Comparison of ENCODE assay signal across 13 cellular contexts in genomic region chr19:18366027-18366435, GRCh38. TPM values are rescaled to one million over a fixed set of nuclear protein-coding genes. Genes with fewer than 3 reads are reported as not detected.
DNase-seq lines count a peak whose midpoint lies in the region; ATAC-seq, FAIRE-seq and TF ChIP-seq lines count a peak whose summit lies in the region.
"Had no signal": no experiment of that assay in that cellular context is flagged by ENCODE, and none has a peak within 500 bp of the region (broad histone marks: within the 10 kb centered on the region; RNA-seq: fewer than 3 reads in every experiment).

No MANE protein-coding gene starts in this region.

- H3K9ac ChIP-seq in keratinocyte (ENCODE audit: control insufficient read depth, extremely low read depth, insufficient read depth, low read length), result no peak overlapping the region

- no peak overlapping the region for H3K4me2 ChIP-seq in keratinocyte (ENCODE audit: control insufficient read depth, extremely low read depth, insufficient read depth, low read depth, low read length)

- no peak for TF ChIP-seq CTCF in VCaP (conservative IDR thresholded peaks at IDR 0.05)
- no peak for TF ChIP-seq CTCF in keratinocyte (optimal IDR thresholded peaks at IDR 0.05 in 1 of 3, IDR thresholded peaks at IDR 0.05 in 1 of 3, conservative IDR thresholded peaks at IDR 0.05 in 1 of 3; ENCODE audit: extremely low read depth in 1 of 3, insufficient read depth in 2 of 3, low read length in 3 of 3)
- no peak for TF ChIP-seq CTCF in thoracic aorta (IDR thresholded peaks at IDR 0.05)

- no peak overlapping the region for H2AFZ ChIP-seq in keratinocyte (ENCODE audit: control insufficient read depth, low read length)

- ATAC-seq in thoracic aorta (ENCODE audit: insufficient number of reproducible peaks, low FRiP score, low read depth), result no peak
- ATAC-seq in GM18517 (IDR thresholded peaks at IDR 0.05; ENCODE audit: unreplicated experiment), result no peak
- no peak for ATAC-seq in GM21786 (IDR thresholded peaks at IDR 0.05; ENCODE audit: unreplicated experiment)
- ATAC-seq: activated CD4-positive, alpha-beta T cell treated with anti-CD3 and anti-CD28 coated beads for 36 hours had no signal

- H3K4me3 ChIP-seq in keratinocyte (ENCODE audit: control insufficient read depth in 2 of 3, extremely low read depth in 1 of 3, insufficient read depth in 2 of 3, low read depth in 1 of 3, low read length in 3 of 3) (no peak overlapping the region), thoracic aorta (no peak overlapping the region)
- H3K4me3 ChIP-seq: suprapubic skin had no signal

- H3K4me1 ChIP-seq in keratinocyte (ENCODE audit: control insufficient read depth, extremely low read depth, insufficient read depth, low read length) (peaks cover 18% of the 10 kb centered on the region), thoracic aorta (ENCODE audit: control insufficient read depth in 1 of 2, low read depth in 2 of 2) (peaks cover 12 to 24% of the 10 kb centered on the region in 2 donors)

- H4K20me1 ChIP-seq in keratinocyte (ENCODE audit: control insufficient read depth, extremely low read depth, insufficient read depth, low read length), result no peaks in the 10 kb centered on the region

- DNase-seq in NCI-H146 (lab: John Stamatoyannopoulos, UW) (peak; percentile 17), NCI-H146 treated with DMSO at 0.1 percent for 48 hours (lab: John Stamatoyannopoulos, UW; ENCODE audit: unreplicated experiment) (no peak), keratinocyte (ENCODE audit: low read depth, low spot score) (no peak), thoracic aorta (ENCODE audit: low spot score) (no peak), D341Med (ENCODE audit: low spot score) (no peak)
- DNase-seq: activated CD4-positive, alpha-beta T cell treated with anti-CD3 and anti-CD28 coated beads for 36 hours; midbrain had no signal

- dilution Hi-C loops in keratinocyte (cut with MboI; ENCODE audit: extremely low pct_ligation_motif_present, low sequenced_read_pairs), result no loop called here

- no peaks in the 10 kb centered on the region for H3K9me3 ChIP-seq in keratinocyte (ENCODE audit: control insufficient read depth, low read depth, low read length)
- no peaks in the 10 kb centered on the region for H3K9me3 ChIP-seq in thoracic aorta
- H3K9me3 ChIP-seq: suprapubic skin had no signal

- H3K27me3 ChIP-seq in keratinocyte (ENCODE audit: control insufficient read depth, extremely low read depth, insufficient read depth, low read length) (no peaks in the 10 kb centered on the region), thoracic aorta (replicated peaks; ENCODE audit: insufficient read depth) (no peaks in the 10 kb centered on the region)
- H3K27me3 ChIP-seq: suprapubic skin had no signal

- FAIRE-seq in keratinocyte (lab: Jason Lieb, UNC), result no peak
- FAIRE-seq: A204.1 had no signal

- no peaks in the 10 kb centered on the region for H3K9me1 ChIP-seq in keratinocyte (ENCODE audit: control insufficient read depth, extremely low read depth, insufficient read depth, low read length)

- H3K79me2 ChIP-seq in keratinocyte (ENCODE audit: control insufficient read depth, insufficient read depth, low read length), result no peaks in the 10 kb centered on the region

- peak overlapping the region; percentile 99 for H3K27ac ChIP-seq in VCaP
- peak overlapping the region; percentile 80 for H3K27ac ChIP-seq in keratinocyte (ENCODE audit: control insufficient read depth, insufficient read depth, low read length)
- peak overlapping the region; percentile 80 to 81 for H3K27ac ChIP-seq in thoracic aorta

- H3K36me3 ChIP-seq in keratinocyte (ENCODE audit: control insufficient read depth in 2 of 2, extremely low read depth in 1 of 2, insufficient read depth in 2 of 2, low read length in 2 of 2), result no peaks in the 10 kb centered on the region
- H3K36me3 ChIP-seq in thoracic aorta, result no peaks in the 10 kb centered on the region

RNA-seq across cellular contexts. Expression of gene GDF15, which starts 19.9 kb away (rescaled TPM):
- 0.27 to 0.49 TPM (median 0.31 TPM) in 3 replicates for polyA plus RNA-seq in keratinocyte
- 13.0 TPM for polyA plus RNA-seq in keratinocyte (2011; ENCODE audit: low read depth)
- 0.56 and 0.99 TPM in 2 replicates for polyA plus RNA-seq in keratinocyte (2011; cell fraction: cytosol; rRNA removed)
- polyA plus RNA-seq in keratinocyte (2011; cell fraction: nucleus; rRNA removed), result 1.9 and 2.4 TPM in 2 replicates
- 0.39 and 61.8 TPM in 2 replicates for polyA plus RNA-seq in keratinocyte (2012; ENCODE audit: low replicate concordance)
- polyA minus RNA-seq in keratinocyte, result 0.20 to 1.0 TPM in 2 of 3 replicates, not detected in the other
- not detected for polyA minus RNA-seq in keratinocyte (2011; cell fraction: cytosol; rRNA and poly(A)+ RNA removed)
- 1.6 and 2.0 TPM in 2 replicates for polyA minus RNA-seq in keratinocyte (2011; cell fraction: nucleus; rRNA and poly(A)+ RNA removed)
- 10 to 100 TPM in 1 of 2 donors, 1 to 10 TPM in 1; 2.3 to 25.5 TPM for total RNA-seq in thoracic aorta
- total RNA-seq: activated CD4-positive, alpha-beta T cell treated with anti-CD3 and anti-CD28 coated beads for 36 hours; OCI-LY7 had no signal

RNA-seq across cellular contexts. Expression of gene PGPEP1, which starts 25.6 kb away (rescaled TPM):
- 4.8 to 5.8 TPM (median 5.6 TPM) in 3 replicates for polyA plus RNA-seq in keratinocyte
- 1.3 TPM for polyA plus RNA-seq in keratinocyte (2011; ENCODE audit: low read depth)
- polyA plus RNA-seq in keratinocyte (2011; cell fraction: cytosol; rRNA removed), result 4.0 and 4.4 TPM in 2 replicates
- 9.2 and 10.9 TPM in 2 replicates for polyA plus RNA-seq in keratinocyte (2011; cell fraction: nucleus; rRNA removed)
- 4.5 and 4.8 TPM in 2 replicates for polyA plus RNA-seq in keratinocyte (2012; ENCODE audit: low replicate concordance)
- polyA minus RNA-seq in keratinocyte, result 8.9 to 13.1 TPM (median 11.7 TPM) in 3 replicates
- polyA minus RNA-seq in keratinocyte (2011; cell fraction: cytosol; rRNA and poly(A)+ RNA removed), result 7.5 TPM
- 6.7 and 7.3 TPM in 2 replicates for polyA minus RNA-seq in keratinocyte (2011; cell fraction: nucleus; rRNA and poly(A)+ RNA removed)
- total RNA-seq in thoracic aorta, result 10 to 100 TPM; 23.7 TPM

RNA-seq across cellular contexts. Expression of gene LRRC25, which starts 31.4 kb away (rescaled TPM):
- not detected in 3 replicates for polyA plus RNA-seq in keratinocyte
- polyA plus RNA-seq in keratinocyte (2011; ENCODE audit: low read depth), result not detected
- not detected in 2 replicates for polyA plus RNA-seq in keratinocyte (2011; cell fraction: cytosol; rRNA removed)
- not detected in 2 replicates for polyA plus RNA-seq in keratinocyte (2011; cell fraction: nucleus; rRNA removed)
- polyA plus RNA-seq in keratinocyte (2012; ENCODE audit: low replicate concordance), result not detected in 2 replicates
- not detected in 3 replicates for polyA minus RNA-seq in keratinocyte
- polyA minus RNA-seq in keratinocyte (2011; cell fraction: cytosol; rRNA and poly(A)+ RNA removed), result not detected
- polyA minus RNA-seq in keratinocyte (2011; cell fraction: nucleus; rRNA and poly(A)+ RNA removed), result not detected in 2 replicates
- total RNA-seq in thoracic aorta, result 10 to 100 TPM; 18.7 to 30.3 TPM
- total RNA-seq: activated CD4-positive, alpha-beta T cell treated with anti-CD3 and anti-CD28 coated beads for 36 hours had no signal

RNA-seq across cellular contexts. Expression of gene LSM4, which starts 43.2 kb away (rescaled TPM):
- 150 to 170 TPM (median 162 TPM) in 3 replicates for polyA plus RNA-seq in keratinocyte
- 50.4 TPM for polyA plus RNA-seq in keratinocyte (2011; ENCODE audit: low read depth)
- 74.7 and 141 TPM in 2 replicates for polyA plus RNA-seq in keratinocyte (2011; cell fraction: cytosol; rRNA removed)
- 41.7 and 45.2 TPM in 2 replicates for polyA plus RNA-seq in keratinocyte (2011; cell fraction: nucleus; rRNA removed)
- 86.5 and 186 TPM in 2 replicates for polyA plus RNA-seq in keratinocyte (2012; ENCODE audit: low replicate concordance)
- polyA minus RNA-seq in keratinocyte, result 30.7 to 49.0 TPM (median 33.8 TPM) in 3 replicates
- polyA minus RNA-seq in keratinocyte (2011; cell fraction: cytosol; rRNA and poly(A)+ RNA removed), result 109 TPM
- polyA minus RNA-seq in keratinocyte (2011; cell fraction: nucleus; rRNA and poly(A)+ RNA removed), result 16.4 and 21.7 TPM in 2 replicates
- total RNA-seq in thoracic aorta, result 10 to 100 TPM; 74.8 to 90.2 TPM

RNA-seq across cellular contexts. Expression of gene SSBP4, which starts 53.2 kb away (rescaled TPM):
- 7.5 to 11.3 TPM (median 10.8 TPM) in 3 replicates for polyA plus RNA-seq in keratinocyte
- 3.6 TPM for polyA plus RNA-seq in keratinocyte (2011; ENCODE audit: low read depth)
- 4.1 and 15.9 TPM in 2 replicates for polyA plus RNA-seq in keratinocyte (2011; cell fraction: cytosol; rRNA removed)
- polyA plus RNA-seq in keratinocyte (2011; cell fraction: nucleus; rRNA removed), result 12.5 and 15.5 TPM in 2 replicates
- 10.1 and 20.9 TPM in 2 replicates for polyA plus RNA-seq in keratinocyte (2012; ENCODE audit: low replicate concordance)
- 2.2 to 9.2 TPM (median 4.5 TPM) in 3 replicates for polyA minus RNA-seq in keratinocyte
- polyA minus RNA-seq in keratinocyte (2011; cell fraction: cytosol; rRNA and poly(A)+ RNA removed), result 34.0 TPM
- 10.2 and 19.3 TPM in 2 replicates for polyA minus RNA-seq in keratinocyte (2011; cell fraction: nucleus; rRNA and poly(A)+ RNA removed)
- total RNA-seq in thoracic aorta, result 10 to 100 TPM; 87.7 to 94.9 TPM
